In genomic region chr1:109197163-109198042, GRCh38 we compare ENCODE assay signal across 1 cellular context.
A peak's percentile ranks its signal among the peaks of the same experiment; 100 is the strongest.
TF ChIP-seq lines count a peak whose summit lies in the region.

No MANE protein-coding gene starts in this region.

TF ChIP-seq in K562, 482 proteins besides CTCF, POLR2A, EP300 and RAD21 (continued from another document and continues in another):
- no peak for TF ChIP-seq NR1H2 (CRISPR knock-in tag; IDR thresholded peaks at IDR 0.05)
- TF ChIP-seq ZNF583 (CRISPR knock-in tag; IDR thresholded peaks at IDR 0.05), result no peak
- no peak for TF ChIP-seq ATF2 (CRISPR knock-in tag; IDR thresholded peaks at IDR 0.05)
- TF ChIP-seq SIN3B (IDR thresholded peaks at IDR 0.05; ENCODE audit: low read depth), result no peak
- TF ChIP-seq MTA2 (IDR thresholded peaks at IDR 0.05; ENCODE audit: low read depth), result no peak
- TF ChIP-seq ELF2 (CRISPR knock-in tag; IDR thresholded peaks at IDR 0.05), result no peak
- TF ChIP-seq ARID1B (IDR thresholded peaks at IDR 0.05), result peak; percentile 72
- no peak for TF ChIP-seq ZNF512 (tag; IDR thresholded peaks at IDR 0.05)
- TF ChIP-seq MTA3 (IDR thresholded peaks at IDR 0.05; ENCODE audit: borderline replicate concordance), result peak; percentile 71; the same call in 1 of the 2 replicates
- TF ChIP-seq SAP30 (IDR thresholded peaks at IDR 0.05; ENCODE audit: borderline replicate concordance, insufficient read depth, low read depth, low read length, poor library complexity, severe bottlenecking), result no peak
- TF ChIP-seq ATF7 (IDR thresholded peaks at IDR 0.05), result peak; percentile 11; the same call in 1 of the 2 replicates
- TF ChIP-seq, protein P1, sequence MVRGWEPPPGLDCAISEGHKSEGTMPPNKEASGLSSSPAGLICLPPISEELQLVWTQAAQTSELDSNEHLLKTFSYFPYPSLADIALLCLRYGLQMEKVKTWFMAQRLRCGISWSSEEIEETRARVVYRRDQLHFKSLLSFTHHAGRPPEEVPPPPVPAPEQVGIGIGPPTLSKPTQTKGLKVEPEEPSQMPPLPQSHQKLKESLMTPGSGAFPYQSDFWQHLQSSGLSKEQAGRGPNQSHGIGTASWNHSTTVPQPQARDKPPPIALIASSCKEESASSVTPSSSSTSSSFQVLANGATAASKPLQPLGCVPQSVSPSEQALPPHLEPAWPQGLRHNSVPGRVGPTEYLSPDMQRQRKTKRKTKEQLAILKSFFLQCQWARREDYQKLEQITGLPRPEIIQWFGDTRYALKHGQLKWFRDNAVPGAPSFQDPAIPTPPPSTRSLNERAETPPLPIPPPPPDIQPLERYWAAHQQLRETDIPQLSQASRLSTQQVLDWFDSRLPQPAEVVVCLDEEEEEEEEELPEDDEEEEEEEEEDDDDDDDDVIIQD (CRISPR knock-in tag; IDR thresholded peaks at IDR 0.05), result no peak
- no peak; a peak in 1 of 4 replicates for TF ChIP-seq TBL1XR1 (IDR thresholded peaks at IDR 0.05; ENCODE audit: low read length in 2 of 2)
- no peak for TF ChIP-seq ZNF75A (CRISPR knock-in tag; IDR thresholded peaks at IDR 0.05)
- TF ChIP-seq MYBL2 (IDR thresholded peaks at IDR 0.05; ENCODE audit: low read depth), result no peak
- no peak for TF ChIP-seq MYBL2 (CRISPR knock-in tag; IDR thresholded peaks at IDR 0.05; ENCODE audit: borderline replicate concordance)
- 0 out of 2 replicates have a peak, but pooled peaks have one; percentile 35 for TF ChIP-seq ZNF12 (CRISPR knock-in tag; IDR thresholded peaks at IDR 0.05)
- no peak for TF ChIP-seq SETDB1 (IDR thresholded peaks at IDR 0.05; ENCODE audit: low read length)
- no peak for TF ChIP-seq TBP (optimal IDR thresholded peaks at IDR 0.05; ENCODE audit: low read depth, low read length)
- no peak for TF ChIP-seq TAF1 (IDR thresholded peaks at IDR 0.05; ENCODE audit: control insufficient read depth, extremely low read depth, insufficient read depth, low read length, severe bottlenecking)
- TF ChIP-seq, protein P2, sequence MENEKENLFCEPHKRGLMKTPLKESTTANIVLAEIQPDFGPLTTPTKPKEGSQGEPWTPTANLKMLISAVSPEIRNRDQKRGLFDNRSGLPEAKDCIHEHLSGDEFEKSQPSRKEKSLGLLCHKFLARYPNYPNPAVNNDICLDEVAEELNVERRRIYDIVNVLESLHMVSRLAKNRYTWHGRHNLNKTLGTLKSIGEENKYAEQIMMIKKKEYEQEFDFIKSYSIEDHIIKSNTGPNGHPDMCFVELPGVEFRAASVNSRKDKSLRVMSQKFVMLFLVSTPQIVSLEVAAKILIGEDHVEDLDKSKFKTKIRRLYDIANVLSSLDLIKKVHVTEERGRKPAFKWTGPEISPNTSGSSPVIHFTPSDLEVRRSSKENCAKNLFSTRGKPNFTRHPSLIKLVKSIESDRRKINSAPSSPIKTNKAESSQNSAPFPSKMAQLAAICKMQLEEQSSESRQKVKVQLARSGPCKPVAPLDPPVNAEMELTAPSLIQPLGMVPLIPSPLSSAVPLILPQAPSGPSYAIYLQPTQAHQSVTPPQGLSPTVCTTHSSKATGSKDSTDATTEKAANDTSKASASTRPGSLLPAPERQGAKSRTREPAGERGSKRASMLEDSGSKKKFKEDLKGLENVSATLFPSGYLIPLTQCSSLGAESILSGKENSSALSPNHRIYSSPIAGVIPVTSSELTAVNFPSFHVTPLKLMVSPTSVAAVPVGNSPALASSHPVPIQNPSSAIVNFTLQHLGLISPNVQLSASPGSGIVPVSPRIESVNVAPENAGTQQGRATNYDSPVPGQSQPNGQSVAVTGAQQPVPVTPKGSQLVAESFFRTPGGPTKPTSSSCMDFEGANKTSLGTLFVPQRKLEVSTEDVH (IDR thresholded peaks at IDR 0.05; ENCODE audit: low read depth, partially characterized antibody), result no peak
- TF ChIP-seq NFATC3 (IDR thresholded peaks at IDR 0.05), result peak; percentile 80; the same call in 1 of the 2 replicates
- TF ChIP-seq, protein P3, sequence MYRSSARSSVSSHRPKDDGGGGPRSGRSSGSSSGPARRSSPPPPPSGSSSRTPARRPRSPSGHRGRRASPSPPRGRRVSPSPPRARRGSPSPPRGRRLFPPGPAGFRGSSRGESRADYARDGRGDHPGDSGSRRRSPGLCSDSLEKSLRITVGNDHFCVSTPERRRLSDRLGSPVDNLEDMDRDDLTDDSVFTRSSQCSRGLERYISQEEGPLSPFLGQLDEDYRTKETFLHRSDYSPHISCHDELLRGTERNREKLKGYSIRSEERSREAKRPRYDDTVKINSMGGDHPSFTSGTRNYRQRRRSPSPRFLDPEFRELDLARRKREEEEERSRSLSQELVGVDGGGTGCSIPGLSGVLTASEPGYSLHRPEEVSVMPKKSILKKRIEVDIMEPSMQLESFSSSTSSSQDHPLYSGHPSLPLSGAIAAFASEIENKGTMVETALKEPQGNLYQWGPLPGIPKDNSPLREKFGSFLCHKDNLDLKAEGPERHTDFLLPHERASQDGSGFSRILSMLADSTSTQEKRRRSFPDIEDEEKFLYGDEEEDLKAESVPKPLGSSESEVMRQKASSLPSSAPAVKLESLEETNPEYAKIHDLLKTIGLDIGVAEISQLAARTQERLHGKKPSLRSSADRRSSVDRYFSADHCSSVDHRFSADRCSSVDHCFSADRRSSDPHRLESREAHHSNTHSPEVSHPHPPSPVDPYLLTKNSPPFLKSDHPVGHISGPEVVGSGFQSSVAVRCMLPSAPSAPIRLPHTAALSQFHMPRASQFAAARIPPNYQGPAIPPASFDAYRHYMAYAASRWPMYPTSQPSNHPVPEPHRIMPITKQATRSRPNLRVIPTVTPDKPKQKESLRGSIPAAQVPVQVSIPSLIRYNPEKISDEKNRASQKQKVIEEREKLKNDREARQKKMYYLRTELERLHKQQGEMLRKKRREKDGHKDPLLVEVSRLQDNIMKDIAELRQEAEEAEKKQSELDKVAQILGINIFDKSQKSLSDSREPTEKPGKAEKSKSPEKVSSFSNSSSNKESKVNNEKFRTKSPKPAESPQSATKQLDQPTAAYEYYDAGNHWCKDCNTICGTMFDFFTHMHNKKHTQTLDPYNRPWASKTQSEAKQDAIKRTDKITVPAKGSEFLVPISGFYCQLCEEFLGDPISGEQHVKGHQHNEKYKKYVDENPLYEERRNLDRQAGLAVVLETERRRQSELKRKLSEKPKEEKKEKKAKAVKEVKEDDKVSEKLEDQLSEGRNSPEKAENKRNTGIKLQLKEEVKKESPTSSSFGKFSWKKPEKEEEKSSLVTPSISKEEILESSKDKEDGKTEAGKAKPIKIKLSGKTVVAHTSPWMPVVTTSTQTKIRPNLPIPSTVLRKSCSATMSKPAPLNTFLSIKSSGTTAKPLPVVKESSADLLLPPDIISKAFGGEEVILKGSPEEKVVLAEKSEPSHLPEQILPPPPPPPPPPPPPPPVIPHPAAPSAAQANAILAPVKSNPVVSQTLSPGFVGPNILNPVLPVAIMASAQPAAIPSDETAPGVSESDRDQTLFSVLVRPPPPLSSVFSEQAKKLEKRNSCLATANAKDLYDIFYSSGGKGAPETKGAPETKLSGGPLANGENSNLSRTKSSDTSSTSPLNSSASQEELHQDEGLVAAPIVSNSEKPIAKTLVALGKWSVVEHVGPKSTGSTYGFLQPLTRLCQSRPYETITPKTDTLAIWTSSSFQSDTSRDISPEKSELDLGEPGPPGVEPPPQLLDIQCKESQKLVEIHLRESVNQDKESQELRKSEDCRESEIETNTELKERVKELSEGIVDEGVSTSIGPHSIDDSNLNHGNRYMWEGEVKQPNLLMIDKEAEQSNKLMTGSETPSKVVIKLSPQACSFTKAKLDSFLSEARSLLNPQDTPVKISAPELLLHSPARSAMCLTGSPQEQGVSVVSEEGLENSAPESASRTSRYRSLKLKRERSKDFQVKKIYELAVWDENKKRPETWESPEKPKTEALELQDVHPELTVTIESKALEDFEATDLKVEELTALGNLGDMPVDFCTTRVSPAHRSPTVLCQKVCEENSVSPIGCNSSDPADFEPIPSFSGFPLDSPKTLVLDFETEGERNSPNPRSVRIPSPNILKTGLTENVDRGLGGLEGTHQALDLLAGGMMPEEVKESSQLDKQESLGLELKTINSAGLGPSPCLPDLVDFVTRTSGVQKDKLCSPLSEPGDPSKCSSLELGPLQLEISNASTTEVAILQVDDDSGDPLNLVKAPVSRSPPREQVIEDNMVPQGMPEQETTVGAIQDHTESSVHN (IDR thresholded peaks at IDR 0.05; ENCODE audit: borderline replicate concordance in 1 of 2, low read depth in 1 of 2), result peak in 1 of 2 experiments; percentile 52; a peak in 1 of 4 replicates
- TF ChIP-seq NEUROD1 (IDR thresholded peaks at IDR 0.05; ENCODE audit: borderline replicate concordance, low read depth, low read length, partially characterized antibody), result peak; percentile 6
- peak; percentile 80; the same call in 1 of the 2 replicates for TF ChIP-seq HBP1 (CRISPR knock-in tag; IDR thresholded peaks at IDR 0.05)
- no peak for TF ChIP-seq HOXB6 (CRISPR knock-in tag; IDR thresholded peaks at IDR 0.05; ENCODE audit: borderline replicate concordance)
- no peak for TF ChIP-seq TAF9B (IDR thresholded peaks at IDR 0.05; ENCODE audit: partially characterized antibody)
- TF ChIP-seq MAFK (IDR thresholded peaks at IDR 0.05; ENCODE audit: low read length), result no peak
- peak; percentile 86 for TF ChIP-seq ZBTB17 (CRISPR knock-in tag; IDR thresholded peaks at IDR 0.05)
- TF ChIP-seq, protein P4, sequence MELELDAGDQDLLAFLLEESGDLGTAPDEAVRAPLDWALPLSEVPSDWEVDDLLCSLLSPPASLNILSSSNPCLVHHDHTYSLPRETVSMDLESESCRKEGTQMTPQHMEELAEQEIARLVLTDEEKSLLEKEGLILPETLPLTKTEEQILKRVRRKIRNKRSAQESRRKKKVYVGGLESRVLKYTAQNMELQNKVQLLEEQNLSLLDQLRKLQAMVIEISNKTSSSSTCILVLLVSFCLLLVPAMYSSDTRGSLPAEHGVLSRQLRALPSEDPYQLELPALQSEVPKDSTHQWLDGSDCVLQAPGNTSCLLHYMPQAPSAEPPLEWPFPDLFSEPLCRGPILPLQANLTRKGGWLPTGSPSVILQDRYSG (tag; conservative IDR thresholded peaks at IDR 0.05; ENCODE audit: low read depth), result no peak
- TF ChIP-seq GATA2 (CRISPR knock-in tag; IDR thresholded peaks at IDR 0.05), result no peak
- TF ChIP-seq ATF4 (CRISPR knock-in tag; IDR thresholded peaks at IDR 0.05), result 0 out of 2 replicates have a peak, but pooled peaks have one; percentile 53
- TF ChIP-seq ZBTB49 (CRISPR knock-in tag; IDR thresholded peaks at IDR 0.05; ENCODE audit: borderline replicate concordance), result no peak
- TF ChIP-seq, protein P5, sequence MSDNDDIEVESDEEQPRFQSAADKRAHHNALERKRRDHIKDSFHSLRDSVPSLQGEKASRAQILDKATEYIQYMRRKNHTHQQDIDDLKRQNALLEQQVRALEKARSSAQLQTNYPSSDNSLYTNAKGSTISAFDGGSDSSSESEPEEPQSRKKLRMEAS (CRISPR knock-in tag; IDR thresholded peaks at IDR 0.05), result no peak; the same call in 1 of the 2 replicates
